18 cellular contexts compared by ENCODE assay signal in the genomic region with DNA sequence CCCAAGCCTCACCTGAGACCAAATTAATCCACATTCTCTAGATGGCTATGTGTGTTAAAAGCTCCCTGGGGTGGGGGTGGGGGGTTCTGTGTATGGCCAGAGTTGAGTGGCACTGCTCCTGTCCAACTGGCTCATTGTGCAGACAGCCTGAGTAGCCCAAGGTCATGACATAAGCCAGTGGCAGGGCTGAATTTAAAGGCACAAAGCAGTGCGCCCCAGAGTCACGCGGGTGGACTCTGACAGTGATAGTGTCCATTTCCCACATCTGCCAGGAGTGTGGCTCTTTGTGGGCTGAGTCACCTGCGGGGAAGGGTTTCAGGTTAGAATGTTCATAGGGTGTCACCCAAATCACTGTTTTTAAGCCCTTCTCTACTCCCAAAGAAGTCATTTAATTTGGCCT. TPM values are rescaled to one million over a fixed set of nuclear protein-coding genes. Genes with fewer than 3 reads are reported as not detected.
DNase-seq lines count a peak whose midpoint lies in the region; ATAC-seq and TF ChIP-seq lines count a peak whose summit lies in the region.
"Had no signal": no experiment of that assay in that cellular context is flagged by ENCODE, and none has a peak within 500 bp of the region (broad histone marks: within the 10 kb centered on the region; RNA-seq: fewer than 3 reads in every experiment).

No MANE protein-coding gene starts in this region.

- H3K36me3 ChIP-seq in testis (ENCODE audit: low read depth, missing control alignments), result no peaks in the 10 kb centered on the region
- H3K36me3 ChIP-seq: neutrophil, Peyer's patch had no signal

- no peak overlapping the region for H3K27ac ChIP-seq in RWPE1
- H3K27ac ChIP-seq in layer of hippocampus (ENCODE audit: low read depth, low read length), result peak overlapping the region; percentile 56
- H3K27ac ChIP-seq in testis, result peak overlapping the region; percentile 7 to 78
- H3K27ac ChIP-seq: BLaER1 treated with 17β-estradiol and CSF1 and Interleukin-3, amounts not matched to agents 10 nM and 100 nM; KMS-11; neutrophil; Peyer's patch had no signal

- no peak for TF ChIP-seq POLR2A in testis (IDR thresholded peaks at IDR 0.05)

- H3K27ac Mint-ChIP-seq in chondrocyte (ENCODE audit: unreplicated experiment) (peak overlapping the region; percentile 96), endothelial cell (ENCODE audit: unreplicated experiment) (no peak overlapping the region)
- H3K27ac Mint-ChIP-seq: activated CD4-positive, alpha-beta T cell treated with anti-CD3 and anti-CD28 coated beads for 36 hours; H9; memory B cell had no signal

- H3K4me3 Mint-ChIP-seq in chondrocyte (ENCODE audit: unreplicated experiment) (no peak overlapping the region), endothelial cell (ENCODE audit: unreplicated experiment) (no peak overlapping the region)
- H3K4me3 Mint-ChIP-seq: activated CD4-positive, alpha-beta T cell treated with anti-CD3 and anti-CD28 coated beads for 36 hours; activated T-cell treated with anti-CD3 and anti-CD28 coated beads, Interleukin-2, amount 50 U/mL, for 4 hours; H9; memory B cell had no signal

- H3K27me3 ChIP-seq in layer of hippocampus (ENCODE audit: control insufficient read depth, insufficient read depth, low read length) (no peaks in the 10 kb centered on the region), testis (no peaks in the 10 kb centered on the region)
- H3K27me3 ChIP-seq: BLaER1 treated with 17β-estradiol and CSF1 and Interleukin-3, amounts not matched to agents 10 nM and 100 nM; neutrophil; Peyer's patch had no signal

- H3K4me1 Mint-ChIP-seq in chondrocyte (ENCODE audit: low read depth), result peaks cover 66% of the 10 kb centered on the region
- no peaks in the 10 kb centered on the region for H3K4me1 Mint-ChIP-seq in endothelial cell (ENCODE audit: unreplicated experiment)
- H3K4me1 Mint-ChIP-seq: activated CD4-positive, alpha-beta T cell treated with anti-CD3 and anti-CD28 coated beads for 36 hours; memory B cell had no signal

- H3K36me3 Mint-ChIP-seq in chondrocyte (ENCODE audit: low read depth) (peaks cover 4% of the 10 kb centered on the region), endothelial cell (ENCODE audit: low read depth, unreplicated experiment) (no peaks in the 10 kb centered on the region)
- H3K36me3 Mint-ChIP-seq: memory B cell had no signal

- 66 to 82% methylated on average over 4 of the region's 4 CpGs for WGBS in testis, 2 donors

- H3K4me1 ChIP-seq in testis, result peaks cover 32% of the 10 kb centered on the region

- no peaks in the 10 kb centered on the region for H3K9me3 ChIP-seq in testis
- H3K9me3 ChIP-seq: BLaER1 treated with 17β-estradiol and CSF1 and Interleukin-3, amounts not matched to agents 10 nM and 100 nM; neutrophil; Peyer's patch had no signal

- H3K27me3 Mint-ChIP-seq in chondrocyte (ENCODE audit: low read depth) (no peaks in the 10 kb centered on the region), endothelial cell (ENCODE audit: unreplicated experiment) (peaks cover 5% of the 10 kb centered on the region)

- H3K9me3 Mint-ChIP-seq in chondrocyte (ENCODE audit: low read depth) (peaks cover 2% of the 10 kb centered on the region), endothelial cell (ENCODE audit: unreplicated experiment) (no peaks in the 10 kb centered on the region)
- H3K9me3 Mint-ChIP-seq: activated T-cell treated with anti-CD3 and anti-CD28 coated beads, Interleukin-2, amount 50 U/mL, for 4 hours; H9; memory B cell had no signal

- H3K4me3 ChIP-seq in testis, result no peak overlapping the region
- H3K4me3 ChIP-seq: BLaER1 treated with 17β-estradiol and CSF1 and Interleukin-3, amounts not matched to agents 10 nM and 100 nM; Peyer's patch had no signal

- CTCF ChIA-PET in RWPE1 (lab: Yijun Ruan, JAX), result no interaction called here

- no peak for TF ChIP-seq CTCF in RWPE1 (conservative IDR thresholded peaks at IDR 0.05; ENCODE audit: low read depth)
- no peak for TF ChIP-seq CTCF in chondrocyte (IDR thresholded peaks at IDR 0.05)
- no peak for TF ChIP-seq CTCF in testis (IDR thresholded peaks at IDR 0.05)
- no peak for TF ChIP-seq CTCF in endothelial cell (IDR thresholded peaks at IDR 0.05; ENCODE audit: unreplicated experiment)

- POLR2A ChIA-PET in RWPE1 (lab: Yijun Ruan, JAX; ENCODE audit: low non-redundant PET), result no interaction called here

- peak; percentile 5 for DNase-seq in RWPE1 (ENCODE audit: low spot score)
- DNase-seq in chondrocyte (ENCODE audit: low spot score), result no peak
- DNase-seq in testis, result peak; percentile 75
- DNase-seq in endothelial cell (ENCODE audit: low spot score), result no peak
- no peak for DNase-seq in OCI-M1 (lab: John Stamatoyannopoulos, UW)
- DNase-seq: activated CD4-positive, alpha-beta T cell treated with anti-CD3 and anti-CD28 coated beads for 36 hours; activated T-cell treated with anti-CD3 and anti-CD28 coated beads, Interleukin-2, amount 50 U/mL, for 4 hours; H9; NCI-H1417 treated with DMSO at 0.1 percent for 48 hours; Peyer's patch; T-helper 2 cell had no signal

- intact Hi-C loops in testis (cut with DNase I; ENCODE audit: low total_unique reads), result no loop called here

- no peak for ATAC-seq in HG02973 (IDR thresholded peaks at IDR 0.05; ENCODE audit: unreplicated experiment)
- no peak for ATAC-seq in HG02678 (IDR thresholded peaks at IDR 0.05; ENCODE audit: unreplicated experiment)
- ATAC-seq: activated CD4-positive, alpha-beta T cell treated with anti-CD3 and anti-CD28 coated beads for 36 hours; activated T-cell treated with anti-CD3 and anti-CD28 coated beads, Interleukin-2, amount 50 U/mL, for 4 hours had no signal

RNA-seq across cellular contexts. Expression of a gene that starts 45.4 kb away (rescaled TPM):
- total RNA-seq in chondrocyte (20.6 to 25.9 TPM (median 22.6 TPM) in 3 replicates), testis (100 to 1,000 TPM; 149 to 161 TPM), endothelial cell (ENCODE audit: unreplicated experiment) (0.38 TPM)
- polyA plus RNA-seq in testis (ENCODE audit: insufficient read depth, low read depth, low replicate concordance), result 76.4 TPM

Comparison
In these comparisons a context has a peak if more than half of its experiments do, and no peak if none do; other contexts are left out.
1. DNase-seq: peak in RWPE1 (single experiment) and testis (single experiment); none in chondrocyte (single experiment), endothelial cell (single experiment) and OCI-M1 (single experiment).
2. RNA of a gene that starts 45.4 kb away (total RNA-seq): 149 to 161 TPM in testis and 20.6 to 25.9 TPM in chondrocyte; 0.38 TPM in endothelial cell (single experiment); every median in the first group is over 10 times any median in the second.